31 cellular contexts compared by ENCODE assay signal in genomic region chr19:48680436-48681126, GRCh38. TPM values are rescaled to one million over a fixed set of nuclear protein-coding genes. Genes with fewer than 3 reads are reported as not detected.
DNase-seq lines count a peak whose midpoint lies in the region; ATAC-seq and TF ChIP-seq lines count a peak whose summit lies in the region.
"Had no signal": no experiment of that assay in that cellular context is flagged by ENCODE, and none has a peak within 500 bp of the region (broad histone marks: within the 10 kb centered on the region; RNA-seq: fewer than 3 reads in every experiment).

No MANE protein-coding gene starts in this region.

- no peak overlapping the region for H3K14ac ChIP-seq in IMR-90 (replicated peaks; ENCODE audit: low read depth, low read length)

- H4K5ac ChIP-seq in IMR-90 (ENCODE audit: low read depth, low read length), result no peak overlapping the region

- H3K23ac ChIP-seq in IMR-90 (ENCODE audit: low read depth, low read length), result no peak overlapping the region

- H3K36me3 ChIP-seq in IMR-90 (ENCODE audit: control insufficient read depth, insufficient read depth, low read length), result no peaks in the 10 kb centered on the region
- H3K36me3 ChIP-seq in stomach, result no peaks in the 10 kb centered on the region
- H3K36me3 ChIP-seq in gastroesophageal sphincter, result no peaks in the 10 kb centered on the region
- H3K36me3 ChIP-seq: cardiac muscle cell, pancreas, transverse colon had no signal

- no peaks in the 10 kb centered on the region for H3K9me3 ChIP-seq in IMR-90 (ENCODE audit: control insufficient read depth, insufficient read depth, low read length)
- no peaks in the 10 kb centered on the region for H3K9me3 ChIP-seq in stomach
- no peaks in the 10 kb centered on the region for H3K9me3 ChIP-seq in gastroesophageal sphincter
- H3K9me3 ChIP-seq: pancreas, transverse colon had no signal

- no TSS peak for BruUV-seq in IMR-90 (replicated peaks; lab: Mats Ljungman, UMichigan)

- H3K27me3 ChIP-seq in IMR-90 (ENCODE audit: control insufficient read depth, insufficient read depth, low read length) (peaks cover 12% of the 10 kb centered on the region), stomach (no peaks in the 10 kb centered on the region), gastroesophageal sphincter (no peaks in the 10 kb centered on the region)
- H3K27me3 ChIP-seq: cardiac muscle cell, pancreas, transverse colon had no signal

- POLR2A ChIA-PET in IMR-90 (lab: Charles Lee; ENCODE audit: unreplicated experiment), result no interaction called here

- TF ChIP-seq POLR2A in IMR-90 (IDR thresholded peaks at IDR 0.05; ENCODE audit: low read depth, low read length) (no peak), stomach (IDR thresholded peaks at IDR 0.05) (no peak), gastroesophageal sphincter (IDR thresholded peaks at IDR 0.05) (no peak)

- H3K9ac ChIP-seq in IMR-90 (ENCODE audit: low read depth, low read length), result no peak overlapping the region
- H3K9ac ChIP-seq: KMS-11 had no signal

- H3K56ac ChIP-seq in IMR-90 (ENCODE audit: extremely low read depth, insufficient read depth, low read length), result no peak overlapping the region

- no peak overlapping the region for H3K27ac ChIP-seq in IMR-90 (ENCODE audit: insufficient read depth, low read length)
- H3K27ac ChIP-seq in cingulate gyrus (ENCODE audit: low read depth, low read length), result peak overlapping the region; percentile 49
- peak overlapping the region; percentile 33 to 68 (median 50) for H3K27ac ChIP-seq in stomach
- H3K27ac ChIP-seq in gastroesophageal sphincter, result no peak overlapping the region
- H3K27ac ChIP-seq: C4-2B, cardiac muscle cell, coronary artery, KMS-11, pancreas, PC-9, transverse colon had no signal

- H3K4me2 ChIP-seq in IMR-90 (ENCODE audit: low read depth, low read length), result no peak overlapping the region
- H3K4me2 ChIP-seq: KMS-11, PC-9, smooth muscle cell had no signal

- H3K9me1 ChIP-seq in IMR-90 (ENCODE audit: insufficient read depth, low read length), result peaks cover 7% of the 10 kb centered on the region

- CTCF ChIA-PET in IMR-90 (lab: Yijun Ruan, JAX), result interaction anchor here (1.0 kb wide), 1 partner anchor 16 kb away, joined by 3 read pairs; no protein-coding TSS in a partner anchor

- in situ Hi-C loops in IMR-90 (cut with MboI; ENCODE audit: low sequenced_read_pairs), result no loop called here

- peaks cover 6% of the 10 kb centered on the region; the same call in 1 of the 2 replicates for H4K20me1 ChIP-seq in IMR-90 (ENCODE audit: insufficient read depth, low read length)

- TF ChIP-seq CTCF in IMR-90 (conservative IDR thresholded peaks at IDR 0.05; ENCODE audit: low read depth, low read length) (no peak), stomach (IDR thresholded peaks at IDR 0.05) (no peak), gastroesophageal sphincter (IDR thresholded peaks at IDR 0.05) (no peak)

- WGBS in IMR-90 (ENCODE audit: extremely low coverage in 2 of 2, insufficient read length in 1 of 2), 2 experiments, result 92% methylated on average over 21 of the region's 45 CpGs; no CpG with 5 or more reads in 1 of the 2 experiments
- 82 to 88% (median 86%) methylated on average over 35 to 45 of the region's 45 CpGs for WGBS in stomach, 5 donors
- 99% methylated on average over 12 of the region's 45 CpGs; no CpG with 5 or more reads in 1 of the 2 donors for WGBS in gastroesophageal sphincter (ENCODE audit: low coverage in 1 of 2), 2 donors

- TF ChIP-seq RAD21 in IMR-90 (IDR thresholded peaks at IDR 0.05; ENCODE audit: low read length), result no peak

- dilution Hi-C loops in IMR-90 (cut with HindIII; ENCODE audit: low sequenced_read_pairs, unreplicated experiment), result no loop called here

- H4K91ac ChIP-seq in IMR-90 (ENCODE audit: insufficient read depth, low read depth, low read length), result no peak overlapping the region

- peak overlapping the region; percentile 62 for H2AFZ ChIP-seq in IMR-90 (replicated peaks; ENCODE audit: low read length, poor library complexity)
- H2AFZ ChIP-seq: PC-9 had no signal

- intact Hi-C loops in IMR-90 (cut with micrococcal nuclease), result no loop called here
- intact Hi-C loops in stomach (cut with DNase I; ENCODE audit: low total_unique reads), result no loop called here
- intact Hi-C loops in Right ventricle myocardium inferior (cut with DNase I), result no loop called here

- H2BK15ac ChIP-seq in IMR-90 (ENCODE audit: low read depth, low read length), result no peak overlapping the region

- H3K4me3 ChIP-seq in IMR-90 (ENCODE audit: insufficient read depth, low read depth, low read length) (no peak overlapping the region), stomach (no peak overlapping the region), gastroesophageal sphincter (no peak overlapping the region)
- H3K4me3 ChIP-seq: cardiac muscle cell, coronary artery, pancreas, PC-9, smooth muscle cell, transverse colon had no signal

- DNase-seq in IMR-90 (no peak), stomach (no peak), Right ventricle myocardium inferior (ENCODE audit: missing footprints) (no peak)
- no peak for DNase-seq in stimulated activated naive CD4-positive, alpha-beta T cell treated with Interleukin-2 at 50 U/mL for 16 hours (lab: John Stamatoyannopoulos, UW)
- DNase-seq: activated CD8-positive, alpha-beta memory T cell treated with anti-CD3 and anti-CD28 coated beads, Interleukin-2, amount 10 ng/mL, durations not matched to agents 7 days and 5 days; activated gamma-delta T cell; activated naive CD8-positive, alpha-beta T cell treated with anti-CD3 and anti-CD28 coated beads, Interleukin-2, amount 10 ng/mL, durations not matched to agents 7 days and 5 days; activated T-cell treated with anti-CD3 and anti-CD28 coated beads, Interleukin-2, amount 50 U/mL, for 4 hours; COR-L47; effector memory CD8-positive, alpha-beta T cell; H9; MM.1S; NCI-H1417 treated with DMSO at 0.1 percent for 48 hours; NCI-H2081 treated with DMSO at 0.1 percent for 48 hours; NCI-H69; pancreas; PC-9; retina; T-helper 17 cell; transverse colon had no signal

- peaks cover 3% of the 10 kb centered on the region; the same call in 1 of the 2 replicates for H3K4me1 ChIP-seq in IMR-90 (ENCODE audit: control insufficient read depth, insufficient read depth, low read length)
- peaks cover 11 to 49% (median 36%) of the 10 kb centered on the region in 4 donors for H3K4me1 ChIP-seq in stomach
- peaks cover 0 to 8% (median 1%) of the 10 kb centered on the region in 3 donors for H3K4me1 ChIP-seq in gastroesophageal sphincter

- TF ChIP-seq EP300 in stomach (IDR thresholded peaks at IDR 0.05) (no peak), gastroesophageal sphincter (IDR thresholded peaks at IDR 0.05) (no peak)

- no peak overlapping the region for H2BK120ac ChIP-seq in IMR-90 (ENCODE audit: low read depth, low read length)

- 0 out of 2 replicates have a peak overlapping the region, but pooled peaks have one; percentile 17 for H3K4ac ChIP-seq in IMR-90 (ENCODE audit: low read depth, low read length)

- no peak overlapping the region for H2BK20ac ChIP-seq in IMR-90 (ENCODE audit: low read depth, low read length)

- H3K79me1 ChIP-seq in IMR-90 (ENCODE audit: low read depth in 1 of 2, low read length in 2 of 2), result no peaks in the 10 kb centered on the region

- H3K18ac ChIP-seq in IMR-90 (ENCODE audit: low read depth, low read length), result no peak overlapping the region

- H2AK5ac ChIP-seq in IMR-90 (ENCODE audit: low read depth, low read length), result peak overlapping the region; percentile 24

- ATAC-seq in IMR-90 (ENCODE audit: low read depth), result peak; percentile 19; the same call in 1 of the 2 replicates
- ATAC-seq in Right ventricle myocardium inferior, result no peak
- ATAC-seq in gastroesophageal sphincter, result no peak
- ATAC-seq: activated CD8-positive, alpha-beta memory T cell treated with anti-CD3 and anti-CD28 coated beads, Interleukin-2, amount 10 ng/mL, durations not matched to agents 7 days and 5 days; effector memory CD8-positive, alpha-beta T cell; pancreas; SK-N-SH treated with all-trans-retinoic acid at 6 μM for 48 hours; T-helper 17 cell had no signal

- H4K8ac ChIP-seq in IMR-90 (ENCODE audit: low read depth in 2 of 2, low read length in 2 of 2), result no peak overlapping the region

- H2AK9ac ChIP-seq in IMR-90 (replicated peaks; ENCODE audit: low read depth, low read length, poor library complexity), result no peak overlapping the region

- H2BK5ac ChIP-seq in IMR-90 (ENCODE audit: low read depth, low read length, poor library complexity, severe bottlenecking), result no peak overlapping the region

RNA-seq across cellular contexts. Expression of gene NTN5, which starts 7.8 kb away (rescaled TPM):
- total RNA-seq in IMR-90 (2012; rRNA removed) (not detected in 2 replicates), stomach (not detected), Right ventricle myocardium inferior (0.14 TPM), gastroesophageal sphincter (1 to 10 TPM in 2 of 4 donors, under 1 TPM in 1, not detected in 1; 0.78 to 2.3 (median 1.1) TPM)
- polyA plus RNA-seq in IMR-90 (2012; rRNA removed) (0.11 and 0.19 TPM in 2 replicates), stomach (1 to 10 TPM in 1 of 3 donors, not detected in 2; 1.3 TPM)
- 0.14 and 0.29 TPM in 2 replicates for polyA plus RNA-seq in IMR-90 (2012; cell fraction: cytosol; rRNA removed)
- 1.9 and 3.1 TPM in 2 replicates for polyA plus RNA-seq in IMR-90 (2012; cell fraction: nucleus; rRNA removed; ENCODE audit: low replicate concordance)
- total RNA-seq: epithelial cell of proximal tubule, smooth muscle cell had no signal
- polyA plus RNA-seq: cardiac muscle cell, neural cell had no signal

RNA-seq across cellular contexts. Expression of gene FUT2, which starts 15.2 kb away (rescaled TPM):
- total RNA-seq in IMR-90 (2012; rRNA removed) (not detected in 2 replicates), stomach (10 to 100 TPM; 23.2 to 42.0 (median 33.2) TPM), Right ventricle myocardium inferior (not detected), gastroesophageal sphincter (1 to 10 TPM in 1 of 4 donors, not detected in 3; 3.4 TPM)
- polyA plus RNA-seq in IMR-90 (2012; rRNA removed) (not detected in 2 replicates), stomach (10 to 100 TPM; 22.7 to 76.8 (median 25.8) TPM)
- polyA plus RNA-seq in IMR-90 (2012; cell fraction: cytosol; rRNA removed), result not detected in 2 replicates
- not detected in 2 replicates for polyA plus RNA-seq in IMR-90 (2012; cell fraction: nucleus; rRNA removed; ENCODE audit: low replicate concordance)
- total RNA-seq: activated CD8-positive, alpha-beta memory T cell treated with anti-CD3 and anti-CD28 coated beads, Interleukin-2, amount 10 ng/mL, durations not matched to agents 7 days and 5 days; activated naive CD8-positive, alpha-beta T cell treated with anti-CD3 and anti-CD28 coated beads, Interleukin-2, amount 10 ng/mL, durations not matched to agents 7 days and 5 days; astrocyte; cardiac muscle cell; T-helper 17 cell had no signal
- polyA plus RNA-seq: neural cell had no signal

RNA-seq across cellular contexts. Expression of gene CA11, which starts 34.6 kb away (rescaled TPM):
- 1.3 and 1.7 TPM in 2 replicates for total RNA-seq in IMR-90 (2012; rRNA removed)
- 2.7 and 2.9 TPM in 2 replicates for polyA plus RNA-seq in IMR-90 (2012; rRNA removed)
- 2.7 and 4.7 TPM in 2 replicates for polyA plus RNA-seq in IMR-90 (2012; cell fraction: cytosol; rRNA removed)
- 2.7 and 3.3 TPM in 2 replicates for polyA plus RNA-seq in IMR-90 (2012; cell fraction: nucleus; rRNA removed; ENCODE audit: low replicate concordance)
- total RNA-seq in stomach, result 10 to 100 TPM in 2 of 5 donors, 1 to 10 TPM in 2, not detected in 1; 1.8 to 33.0 (median 18.1) TPM
- polyA plus RNA-seq in stomach, result 10 to 100 TPM; 15.7 to 17.7 (median 15.8) TPM
- 8.4 TPM for total RNA-seq in Right ventricle myocardium inferior
- total RNA-seq in gastroesophageal sphincter, result 10 to 100 TPM in 3 of 4 donors, 1 to 10 TPM in 1; 10.0 to 28.5 (median 12.5) TPM

RNA-seq across cellular contexts. Expression of gene MAMSTR, which starts 38.9 kb away (rescaled TPM):
- 0.18 and 0.28 TPM in 2 replicates for total RNA-seq in IMR-90 (2012; rRNA removed)
- polyA plus RNA-seq in IMR-90 (2012; rRNA removed), result 1.9 and 2.7 TPM in 2 replicates
- polyA plus RNA-seq in IMR-90 (2012; cell fraction: cytosol; rRNA removed), result 2.2 and 3.7 TPM in 2 replicates
- polyA plus RNA-seq in IMR-90 (2012; cell fraction: nucleus; rRNA removed; ENCODE audit: low replicate concordance), result 2.3 and 4.1 TPM in 2 replicates
- 1 to 10 TPM in 1 of 5 donors, under 1 TPM in 1, not detected in 3; 0.55 to 3.6 TPM for total RNA-seq in stomach
- polyA plus RNA-seq in stomach, result 1 to 10 TPM in 2 of 3 donors, under 1 TPM in 1; 0.46 to 1.5 (median 1.5) TPM
- total RNA-seq in Right ventricle myocardium inferior, result 4.2 TPM
- total RNA-seq in gastroesophageal sphincter, result 1 to 10 TPM in 2 of 4 donors, under 1 TPM in 2; 0.25 to 3.7 (median 1.3) TPM

RNA-seq across cellular contexts. Expression of gene DBP, which starts 43.4 kb away (rescaled TPM):
- 2.5 and 3.6 TPM in 2 replicates for total RNA-seq in IMR-90 (2012; rRNA removed)
- 3.0 and 3.6 TPM in 2 replicates for polyA plus RNA-seq in IMR-90 (2012; rRNA removed)
- polyA plus RNA-seq in IMR-90 (2012; cell fraction: cytosol; rRNA removed), result 2.9 and 6.3 TPM in 2 replicates
- polyA plus RNA-seq in IMR-90 (2012; cell fraction: nucleus; rRNA removed; ENCODE audit: low replicate concordance), result 2.2 and 2.6 TPM in 2 replicates
- 10 to 100 TPM in 1 of 5 donors, 1 to 10 TPM in 3, not detected in 1; 7.2 to 21.7 (median 9.7) TPM for total RNA-seq in stomach
- polyA plus RNA-seq in stomach, result 10 to 100 TPM in 1 of 3 donors, 1 to 10 TPM in 2; 4.2 to 29.0 (median 9.2) TPM
- 15.2 TPM for total RNA-seq in Right ventricle myocardium inferior
- 10 to 100 TPM in 2 of 4 donors, 1 to 10 TPM in 2; 2.9 to 16.8 (median 8.9) TPM for total RNA-seq in gastroesophageal sphincter

Comparison
In these comparisons a context has a peak if more than half of its experiments do, and no peak if none do; other contexts are left out.
1. H3K27ac ChIP-seq: peak in cingulate gyrus (single experiment) and stomach (5 of 5); none in IMR-90 (single experiment) and gastroesophageal sphincter (0 of 4).
2. RNA of gene FUT2, which starts 15.2 kb away (total RNA-seq): 23.2 to 42.0 TPM in stomach; 3.4 TPM in gastroesophageal sphincter, not detected in IMR-90 and not detected in Right ventricle myocardium inferior (single experiment); every median in the first group is over 4 times any median in the second.